Comparison of ENCODE assay signal across 1 cellular context in genomic region chr12:108562348-108563134, GRCh38.
TF ChIP-seq lines count a peak whose summit lies in the region.

Gene ISCU (plus strand): TSS chr12:108562596. CDS start chr12:108562623, 27 bp downstream.

TF ChIP-seq in HepG2, 621 proteins besides CTCF, POLR2A, EP300 and RAD21 (continued from another document and continues in another):
- no peak; the same call in 1 of the 2 replicates for TF ChIP-seq ARID3A (IDR thresholded peaks at IDR 0.05; ENCODE audit: low read depth, low read length)
- TF ChIP-seq SRY (CRISPR knock-in tag; IDR thresholded peaks at IDR 0.05): peak; percentile 84
- no peak for TF ChIP-seq NCOR1 (IDR thresholded peaks at IDR 0.05; ENCODE audit: borderline replicate concordance, low read length)
- no peak for TF ChIP-seq ZSCAN20 (CRISPR knock-in tag; IDR thresholded peaks at IDR 0.05; ENCODE audit: borderline replicate concordance)
- TF ChIP-seq CAMTA2 (CRISPR knock-in tag; IDR thresholded peaks at IDR 0.05; ENCODE audit: borderline replicate concordance): peak; percentile 53; the same call in 1 of the 2 replicates
- TF ChIP-seq MXD3 (CRISPR knock-in tag; IDR thresholded peaks at IDR 0.05): peak; percentile 86; the same call in 1 of the 2 replicates
- no peak for TF ChIP-seq ZBTB46 (CRISPR knock-in tag; IDR thresholded peaks at IDR 0.05; ENCODE audit: borderline replicate concordance)
- TF ChIP-seq TP53 (CRISPR knock-in tag; conservative IDR thresholded peaks at IDR 0.05): no peak
- TF ChIP-seq KLF16 (CRISPR knock-in tag; IDR thresholded peaks at IDR 0.05): no peak
- TF ChIP-seq ZNF83 (CRISPR knock-in tag; IDR thresholded peaks at IDR 0.05; ENCODE audit: borderline replicate concordance): peak; percentile 79; the same call in 1 of the 2 replicates
- no peak for TF ChIP-seq NFATC3 (CRISPR knock-in tag; IDR thresholded peaks at IDR 0.05)
- no peak for TF ChIP-seq EZH2 (conservative IDR thresholded peaks at IDR 0.05; ENCODE audit: low read depth, low read length)
- no peak for TF ChIP-seq ZNF878 (CRISPR knock-in tag; IDR thresholded peaks at IDR 0.05)
- TF ChIP-seq ZNF639 (CRISPR knock-in tag; conservative IDR thresholded peaks at IDR 0.05): no peak
- TF ChIP-seq ZNF224 (CRISPR knock-in tag; IDR thresholded peaks at IDR 0.05): peak; percentile 62; the same call in 1 of the 2 replicates
- no peak for TF ChIP-seq MBNL3 (CRISPR knock-in tag; conservative IDR thresholded peaks at IDR 0.05)
- no peak for TF ChIP-seq CBX2 (IDR thresholded peaks at IDR 0.05; ENCODE audit: low read depth, low read length)
- TF ChIP-seq CBX2 (CRISPR knock-in tag; IDR thresholded peaks at IDR 0.05; ENCODE audit: low read depth): no peak
- peak; percentile 25; the same call in 1 of the 2 replicates for TF ChIP-seq KLF6 (CRISPR knock-in tag; IDR thresholded peaks at IDR 0.05)
- 0 out of 2 replicates have a peak, but pooled peaks have one; percentile 46 for TF ChIP-seq KLF13 (CRISPR knock-in tag; IDR thresholded peaks at IDR 0.05)
- peak; percentile 47; the same call in 1 of the 2 replicates for TF ChIP-seq ZFAT (CRISPR knock-in tag; conservative IDR thresholded peaks at IDR 0.05)
- peak; percentile 68 for TF ChIP-seq ZNF746 (CRISPR knock-in tag; IDR thresholded peaks at IDR 0.05)
- TF ChIP-seq TFE3 (CRISPR knock-in tag; IDR thresholded peaks at IDR 0.05): no peak
- no peak for TF ChIP-seq ZBTB44 (CRISPR knock-in tag; IDR thresholded peaks at IDR 0.05)
- no peak for TF ChIP-seq NR3C1 (CRISPR knock-in tag; IDR thresholded peaks at IDR 0.05)
- TF ChIP-seq HOXA7 (CRISPR knock-in tag; IDR thresholded peaks at IDR 0.05): no peak
- peak; percentile 95 for TF ChIP-seq POLR2G (IDR thresholded peaks at IDR 0.05; ENCODE audit: low read depth, low read length)
- no peak; the same call in 1 of the 2 replicates for TF ChIP-seq ZNF556 (CRISPR knock-in tag; IDR thresholded peaks at IDR 0.05; ENCODE audit: borderline replicate concordance)
- TF ChIP-seq POLR2AphosphoS2 (IDR thresholded peaks at IDR 0.05; ENCODE audit: low read depth, low read length): no peak
- peak; percentile 77; the same call in 1 of the 2 replicates for TF ChIP-seq PBX3 (CRISPR knock-in tag; IDR thresholded peaks at IDR 0.05; ENCODE audit: borderline replicate concordance)
- TF ChIP-seq ZNF383 (CRISPR knock-in tag; IDR thresholded peaks at IDR 0.05; ENCODE audit: borderline replicate concordance): no peak
- no peak for TF ChIP-seq IKZF1 (IDR thresholded peaks at IDR 0.05)
- no peak; the same call in 1 of the 2 replicates for TF ChIP-seq TOE1 (CRISPR knock-in tag; IDR thresholded peaks at IDR 0.05)
- TF ChIP-seq NR2F6 (IDR thresholded peaks at IDR 0.05): no peak
- TF ChIP-seq NR2F6 (CRISPR knock-in tag; IDR thresholded peaks at IDR 0.05): peak; percentile 30; the same call in 1 of the 2 replicates
- no peak for TF ChIP-seq FIP1L1 (IDR thresholded peaks at IDR 0.05; ENCODE audit: borderline replicate concordance, insufficient read depth, low read depth, low read length)
- no peak; the same call in 1 of the 2 replicates for TF ChIP-seq ZNF572 (CRISPR knock-in tag; IDR thresholded peaks at IDR 0.05)
- no peak for TF ChIP-seq PCBP2 (optimal IDR thresholded peaks at IDR 0.05; ENCODE audit: low read depth, low read length, poor library complexity, severe bottlenecking)
- TF ChIP-seq FOXJ3 (CRISPR knock-in tag; IDR thresholded peaks at IDR 0.05; ENCODE audit: borderline replicate concordance): 0 out of 2 replicates have a peak, but pooled peaks have one; percentile 12
- TF ChIP-seq KAT8 (CRISPR knock-in tag; IDR thresholded peaks at IDR 0.05): peak; percentile 85
- peak; percentile 18 for TF ChIP-seq CBX1 (IDR thresholded peaks at IDR 0.05; ENCODE audit: low read depth)
- TF ChIP-seq ZNF484 (CRISPR knock-in tag; IDR thresholded peaks at IDR 0.05; ENCODE audit: borderline replicate concordance, low read depth): no peak
- TF ChIP-seq ZNF713 (CRISPR knock-in tag; IDR thresholded peaks at IDR 0.05): 0 out of 2 replicates have a peak, but pooled peaks have one; percentile 55
- no peak for TF ChIP-seq NR2F2 (IDR thresholded peaks at IDR 0.05; ENCODE audit: borderline replicate concordance, low read depth)
- TF ChIP-seq SOX5 (CRISPR knock-in tag; IDR thresholded peaks at IDR 0.05; ENCODE audit: borderline replicate concordance): no peak
- peak; percentile 20; the same call in 1 of the 2 replicates for TF ChIP-seq NAIF1 (CRISPR knock-in tag; IDR thresholded peaks at IDR 0.05; ENCODE audit: borderline replicate concordance)
- no peak for TF ChIP-seq ZNF460 (CRISPR knock-in tag; IDR thresholded peaks at IDR 0.05; ENCODE audit: borderline replicate concordance)
- no peak; the same call in 1 of the 2 replicates for TF ChIP-seq GLI4 (CRISPR knock-in tag; IDR thresholded peaks at IDR 0.05; ENCODE audit: borderline replicate concordance)
- no peak for TF ChIP-seq PITX1 (CRISPR knock-in tag; IDR thresholded peaks at IDR 0.05)
- peak; percentile 38; the same call in 1 of the 2 replicates for TF ChIP-seq ZBTB38 (CRISPR knock-in tag; IDR thresholded peaks at IDR 0.05)
- TF ChIP-seq ZKSCAN5 (CRISPR knock-in tag; IDR thresholded peaks at IDR 0.05): no peak
- TF ChIP-seq ATF1 (CRISPR knock-in tag; IDR thresholded peaks at IDR 0.05): peak; percentile 75
- no peak for TF ChIP-seq PBX2 (CRISPR knock-in tag; IDR thresholded peaks at IDR 0.05)
- TF ChIP-seq ZFP91 (CRISPR knock-in tag; IDR thresholded peaks at IDR 0.05; ENCODE audit: borderline replicate concordance): peak; percentile 84; the same call in 1 of the 2 replicates
- peak; percentile 40 to 44; a peak in 2 of 4 replicates for TF ChIP-seq HMGXB4 (CRISPR knock-in tag; IDR thresholded peaks at IDR 0.05; ENCODE audit: borderline replicate concordance in 1 of 2, low read depth in 1 of 2)
- no peak for TF ChIP-seq GATA4 (IDR thresholded peaks at IDR 0.05; ENCODE audit: borderline replicate concordance, low read depth)
- TF ChIP-seq KDM3A (CRISPR knock-in tag; IDR thresholded peaks at IDR 0.05; ENCODE audit: low read depth): no peak
- no peak for TF ChIP-seq ZMAT5 (CRISPR knock-in tag; IDR thresholded peaks at IDR 0.05; ENCODE audit: borderline replicate concordance, low read depth)
